20 cellular contexts compared by ENCODE assay signal in genomic region chr11:14449302-14449714, GRCh38. TPM values are rescaled to one million over a fixed set of nuclear protein-coding genes. Genes with fewer than 3 reads are reported as not detected.
DNase-seq lines count a peak whose midpoint lies in the region; ATAC-seq and TF ChIP-seq lines count a peak whose summit lies in the region.
"Had no signal": no experiment of that assay in that cellular context is flagged by ENCODE, and none has a peak within 500 bp of the region (broad histone marks: within the 10 kb centered on the region; RNA-seq: fewer than 3 reads in every experiment).

No MANE protein-coding gene starts in this region.

- TF ChIP-seq CTCF in AG10803 (conservative IDR thresholded peaks at IDR 0.05; ENCODE audit: low read length), result no peak
- TF ChIP-seq CTCF in chondrocyte (IDR thresholded peaks at IDR 0.05), result no peak
- no peak for TF ChIP-seq CTCF in left lung (IDR thresholded peaks at IDR 0.05)
- TF ChIP-seq CTCF in lower leg skin (IDR thresholded peaks at IDR 0.05), result no peak
- TF ChIP-seq CTCF in gastrocnemius medialis (IDR thresholded peaks at IDR 0.05 in 4 of 5, conservative IDR thresholded peaks at IDR 0.05 in 1 of 5), result no peak

- in situ Hi-C loops in gastrocnemius medialis (cut with MboI; ENCODE audit: low sequenced_read_pairs in 4 of 4), result no loop called here

- DNase-seq in AG10803 (ENCODE audit: low read depth) (peak; percentile 68), LHCN-M2 (ENCODE audit: low read depth) (peak; percentile 25), chondrocyte (ENCODE audit: low spot score) (no peak), left lung (no peak), lower leg skin (ENCODE audit: low spot score in 2 of 2) (no peak), gastrocnemius medialis (no peak)
- DNase-seq: activated T-cell treated with anti-CD3 and anti-CD28 coated beads, Interleukin-2, amount 50 U/mL, for 1 hour; AML-193; esophagus squamous epithelium; hypothalamus; KG1; mucosa of descending colon; NCI-H1092 treated with DMSO at 0.1 percent for 48 hours; NCI-H2171; Peyer's patch; substantia nigra; uterus had no signal

- no peaks in the 10 kb centered on the region for H3K9me3 ChIP-seq in left lung
- no peaks in the 10 kb centered on the region for H3K9me3 ChIP-seq in gastrocnemius medialis
- H3K9me3 ChIP-seq: esophagus squamous epithelium, mucosa of descending colon, Peyer's patch, uterus had no signal

- H3K4me1 ChIP-seq in left lung (no peaks in the 10 kb centered on the region), gastrocnemius medialis (no peaks in the 10 kb centered on the region)
- H3K4me1 ChIP-seq: Peyer's patch, uterus had no signal

- peaks cover 54% of the 10 kb centered on the region for H3K4me1 Mint-ChIP-seq in chondrocyte (ENCODE audit: low read depth)

- WGBS in lower leg skin, 2 donors, result 24 to 26% methylated on average over 1 of the region's 1 CpG

- H3K36me3 ChIP-seq in left lung (peaks cover 0 to 21% of the 10 kb centered on the region in 2 donors), gastrocnemius medialis (no peaks in the 10 kb centered on the region)
- H3K36me3 ChIP-seq: uterus had no signal

- peak; percentile 18 for ATAC-seq in left lung
- ATAC-seq in GM21360 (IDR thresholded peaks at IDR 0.05; ENCODE audit: unreplicated experiment), result no peak
- ATAC-seq in GM19455 (IDR thresholded peaks at IDR 0.05; ENCODE audit: unreplicated experiment), result no peak
- ATAC-seq in gastrocnemius medialis, result no peak
- ATAC-seq: mucosa of descending colon had no signal

- H3K36me3 Mint-ChIP-seq in chondrocyte (ENCODE audit: low read depth), result peaks cover 12% of the 10 kb centered on the region

- no peak overlapping the region for H3K4me3 Mint-ChIP-seq in chondrocyte (ENCODE audit: unreplicated experiment)
- H3K4me3 Mint-ChIP-seq: activated naive CD4-positive, alpha-beta T cell treated with anti-CD3 and anti-CD28 coated beads, Interleukin-2, amount 50 U/mL, for 24 hours had no signal

- peak overlapping the region; percentile 81 for H3K27ac Mint-ChIP-seq in chondrocyte (ENCODE audit: unreplicated experiment)
- H3K27ac Mint-ChIP-seq: activated naive CD4-positive, alpha-beta T cell treated with anti-CD3 and anti-CD28 coated beads, Interleukin-2, amount 50 U/mL, for 24 hours had no signal

- intact Hi-C loops in left lung (cut with DNase I) (no loop called here), lower leg skin (cut with DNase I; ENCODE audit: low total_unique reads) (no loop called here), gastrocnemius medialis (cut with DNase I; ENCODE audit: low total_unique reads) (no loop called here)

- H3K9me3 Mint-ChIP-seq in chondrocyte (ENCODE audit: low read depth), result no peaks in the 10 kb centered on the region
- H3K9me3 Mint-ChIP-seq: activated naive CD4-positive, alpha-beta T cell treated with anti-CD3 and anti-CD28 coated beads, Interleukin-2, amount 50 U/mL, for 24 hours had no signal

- H3K27me3 Mint-ChIP-seq in chondrocyte (ENCODE audit: low read depth), result no peaks in the 10 kb centered on the region
- H3K27me3 Mint-ChIP-seq: activated naive CD4-positive, alpha-beta T cell treated with anti-CD3 and anti-CD28 coated beads, Interleukin-2, amount 50 U/mL, for 24 hours had no signal

- H3K27me3 ChIP-seq in left lung (no peaks in the 10 kb centered on the region), gastrocnemius medialis (no peaks in the 10 kb centered on the region)
- H3K27me3 ChIP-seq: esophagus squamous epithelium, Peyer's patch, uterus had no signal

- H3K4me3 ChIP-seq in AG10803 (ENCODE audit: low read length) (no peak overlapping the region), left lung (no peak overlapping the region), lower leg skin (ENCODE audit: low read depth, poor library complexity, severe bottlenecking) (no peak overlapping the region), gastrocnemius medialis (no peak overlapping the region)
- H3K4me3 ChIP-seq: esophagus squamous epithelium, mucosa of descending colon, Peyer's patch, uterus had no signal

- H3K27ac ChIP-seq in left lung (no peak overlapping the region), gastrocnemius medialis (no peak overlapping the region)
- H3K27ac ChIP-seq: esophagus squamous epithelium, Peyer's patch, uterus had no signal

- TF ChIP-seq POLR2A in lower leg skin (IDR thresholded peaks at IDR 0.05) (no peak), gastrocnemius medialis (IDR thresholded peaks at IDR 0.05) (no peak)

RNA-seq across cellular contexts. Expression of gene COPB1, which starts 50.3 kb away (rescaled TPM):
- total RNA-seq in LHCN-M2 (2014; rRNA removed) (232 and 235 TPM in 2 replicates), chondrocyte (168 to 194 TPM (median 170 TPM) in 3 replicates), left lung (100 to 1,000 TPM; 105 to 113 TPM), lower leg skin (10 to 100 TPM; 59.8 to 74.8 (median 65.0) TPM), gastrocnemius medialis (10 to 100 TPM; 46.4 to 59.1 (median 52.4) TPM)
- 74.5 TPM for polyA plus RNA-seq in LHCN-M2 (2012)

Comparison
In these comparisons a context has a peak if more than half of its experiments do, and no peak if none do; other contexts are left out.
1. DNase-seq: peak in AG10803 (single experiment) and LHCN-M2 (single experiment); none in chondrocyte (single experiment), left lung (0 of 2), lower leg skin (0 of 2) and gastrocnemius medialis (0 of 2).